In the genomic region with DNA sequence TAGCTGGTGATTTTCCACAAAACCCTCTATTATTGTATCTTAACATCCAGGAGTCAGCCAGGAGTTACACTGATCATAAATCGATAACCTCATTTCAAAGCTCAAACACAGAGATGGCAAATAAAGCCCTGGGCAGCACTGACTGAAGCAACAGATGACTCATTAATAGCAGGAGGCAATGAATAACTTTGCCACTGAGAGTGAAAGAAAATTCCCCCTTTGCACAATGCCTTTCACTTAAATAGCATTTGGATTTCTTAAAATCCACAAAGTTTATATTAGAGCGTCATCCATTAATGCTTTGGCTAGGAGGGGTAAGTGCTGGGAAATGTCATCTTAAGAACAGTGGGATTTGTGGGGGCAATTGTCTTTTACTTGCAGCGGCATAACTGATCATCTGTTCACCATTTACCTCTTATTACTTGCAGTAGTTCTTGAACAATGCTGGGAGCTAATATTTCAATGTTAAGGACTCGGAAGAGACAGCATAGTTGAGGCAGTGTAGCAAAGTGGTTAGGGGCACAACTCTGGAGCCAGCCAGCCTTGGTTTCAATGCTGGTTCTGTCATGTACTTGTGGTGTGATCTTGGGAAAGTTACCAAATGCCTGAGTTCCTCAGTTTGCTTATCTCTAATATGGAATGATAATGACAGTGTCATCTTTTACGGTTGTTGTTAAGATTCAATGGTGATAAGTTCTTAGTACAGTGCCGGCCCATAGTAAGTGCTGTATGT, we compare ENCODE assay signal across 12 cellular contexts.
DNase-seq lines count a peak whose midpoint lies in the region; TF ChIP-seq lines count a peak whose summit lies in the region.
"Had no signal": no experiment of that assay in that cellular context is flagged by ENCODE, and none has a peak within 500 bp of the region (broad histone marks: within the 10 kb centered on the region; RNA-seq: fewer than 3 reads in every experiment).

No MANE protein-coding gene starts in this region.

- peak overlapping the region; percentile 4 for H3K27ac ChIP-seq in stomach smooth muscle (ENCODE audit: low read length)
- H3K27ac ChIP-seq in uterus = peak overlapping the region in 1 of 2 donors; percentile 9
- H3K27ac ChIP-seq: 22Rv1 had no signal

- intact Hi-C loops in uterus (cut with DNase I; ENCODE audit: low total_unique reads) = no loop called here

- H3K4me1 ChIP-seq in stomach smooth muscle (ENCODE audit: control insufficient read depth, insufficient read depth, low read length) (peaks cover 31% of the 10 kb centered on the region), uterus (peaks cover 0 to 8% of the 10 kb centered on the region in 2 donors)
- H3K4me1 ChIP-seq: HAP-1 had no signal

- H3K9me3 ChIP-seq in MG63 (no peaks in the 10 kb centered on the region), stomach smooth muscle (ENCODE audit: control insufficient read depth in 2 of 2, low read length in 2 of 2) (no peaks in the 10 kb centered on the region), uterus (no peaks in the 10 kb centered on the region)
- H3K9me3 ChIP-seq: HAP-1 had no signal

- peak; percentile 7 for DNase-seq in DMS53 (lab: John Stamatoyannopoulos, UW)
- DNase-seq in DMS53 treated with DMSO at 0.1 percent for 48 hours (lab: John Stamatoyannopoulos, UW; ENCODE audit: unreplicated experiment) = no peak
- peak; percentile 50 for DNase-seq in MG63
- DNase-seq in fibroblast of peridontal ligament (ENCODE audit: extremely low read depth) = peak; percentile 89
- no peak for DNase-seq in cortex of kidney (lab: John Stamatoyannopoulos, UW)
- no peak for DNase-seq in KG1 (lab: John Stamatoyannopoulos, UW)
- no peak for DNase-seq in uterus
- DNase-seq: activated T-cell treated with anti-CD3 and anti-CD28 coated beads, Interleukin-2, amount 50 U/mL, for 1 hour; NCI-H2227 treated with DMSO at 0.1 percent for 48 hours had no signal

- H3K4me3 ChIP-seq in MG63 = no peak overlapping the region
- peak overlapping the region in 1 of 2 donors; percentile 37 for H3K4me3 ChIP-seq in stomach smooth muscle (ENCODE audit: low read length in 2 of 2)
- no peak overlapping the region for H3K4me3 ChIP-seq in uterus
- H3K4me3 ChIP-seq: HAP-1 had no signal

- TF ChIP-seq CTCF in uterus (IDR thresholded peaks at IDR 0.05) = no peak

- H3K27me3 ChIP-seq in MG63 (no peaks in the 10 kb centered on the region), stomach smooth muscle (ENCODE audit: control insufficient read depth in 1 of 2, insufficient read depth in 2 of 2, low read length in 2 of 2) (no peaks in the 10 kb centered on the region), uterus (no peaks in the 10 kb centered on the region)

- peak overlapping the region in 1 of 2 donors; percentile 54 for H3K9ac ChIP-seq in stomach smooth muscle (ENCODE audit: low read length in 2 of 2)

- H3K36me3 ChIP-seq in MG63 (no peaks in the 10 kb centered on the region), stomach smooth muscle (ENCODE audit: control insufficient read depth in 2 of 2, insufficient read depth in 2 of 2, low read length in 2 of 2) (no peaks in the 10 kb centered on the region), uterus (no peaks in the 10 kb centered on the region)
- H3K36me3 ChIP-seq: HAP-1 had no signal

- no peak for TF ChIP-seq POLR2A in uterus (IDR thresholded peaks at IDR 0.05)

Comparison
In these comparisons a context has a peak if more than half of its experiments do, and no peak if none do; other contexts are left out.
1. DNase-seq: peak in DMS53 (single experiment), MG63 (single experiment) and fibroblast of peridontal ligament (single experiment); none in DMS53 treated with DMSO at 0.1 percent for 48 hours (single experiment), cortex of kidney (single experiment), KG1 (single experiment) and uterus (0 of 2).